Comparison of ENCODE assay signal across 8 cellular contexts in the genomic region with DNA sequence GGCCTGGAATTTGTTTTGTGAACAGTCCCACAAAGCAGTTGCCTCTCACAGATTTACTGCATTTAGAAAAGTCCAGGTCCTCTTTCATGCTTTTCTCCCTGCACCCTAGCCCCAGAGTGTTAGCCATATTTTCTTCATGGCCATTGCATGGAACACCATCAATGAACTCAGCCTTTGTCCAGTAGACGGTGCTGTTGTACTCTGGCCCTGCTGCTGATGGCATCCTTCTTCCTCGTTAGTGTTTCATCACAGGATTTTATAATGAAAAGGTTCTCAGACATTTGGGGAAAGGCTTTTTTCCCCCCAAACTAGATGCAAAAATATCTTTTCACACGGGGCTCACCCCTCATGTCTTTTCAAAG.
DNase-seq lines count a peak whose midpoint lies in the region; ATAC-seq and FAIRE-seq lines count a peak whose summit lies in the region.

No MANE protein-coding gene starts in this region.

- no peak overlapping the region for H3K4me3 ChIP-seq in small intestine (ENCODE audit: low read depth in 1 of 2, low read length in 2 of 2)

- no peaks in the 10 kb centered on the region for H3K9me3 ChIP-seq in small intestine (ENCODE audit: control insufficient read depth, low read depth)

- H3K27me3 ChIP-seq in small intestine (ENCODE audit: control insufficient read depth in 2 of 2, insufficient read depth in 2 of 2, low read length in 2 of 2) = no peaks in the 10 kb centered on the region

- no peaks in the 10 kb centered on the region for H3K4me1 ChIP-seq in small intestine (ENCODE audit: control insufficient read depth in 2 of 2, insufficient read depth in 1 of 2, low read depth in 1 of 2, low read length in 1 of 2)

- no peaks in the 10 kb centered on the region for H3K36me3 ChIP-seq in small intestine (ENCODE audit: control insufficient read depth in 2 of 2, insufficient read depth in 2 of 2, low read length in 2 of 2)

- peak; percentile 78 for ATAC-seq in GM18511 (IDR thresholded peaks at IDR 0.05; ENCODE audit: unreplicated experiment)
- ATAC-seq in HG03520 (IDR thresholded peaks at IDR 0.05; ENCODE audit: unreplicated experiment) = peak; percentile 73
- peak; percentile 59 for ATAC-seq in left ventricle myocardium superior

- H3K27ac ChIP-seq in small intestine (ENCODE audit: low read depth in 1 of 2, low read length in 1 of 2) = no peak overlapping the region

- intact Hi-C loops in left ventricle myocardium superior (cut with micrococcal nuclease) = no loop called here

- FAIRE-seq in small intestine (lab: Jason Lieb, UNC) = no peak

- peak; percentile 72 to 82 for DNase-seq in AML-193 (lab: John Stamatoyannopoulos, UW)
- DNase-seq in NCI-H748 treated with DMSO at 0.1 percent for 48 hours (lab: John Stamatoyannopoulos, UW) = peak; percentile 91
- DNase-seq in activated gamma-delta T cell treated with anti-CD3 and anti-CD28 coated beads, Interleukin-2, amount 50 U/mL, for 16 hours (ENCODE audit: low read depth) = peak; percentile 3
- DNase-seq in left ventricle myocardium superior = no peak
- peak; percentile 60 for DNase-seq in small intestine
- DNase-seq in occipital lobe (lab: John Stamatoyannopoulos, UW) = no peak

- 29 to 33% (median 31%) methylated on average over 3 of the region's 3 CpGs for WGBS in small intestine, 3 donors

Comparison
In these comparisons a context has a peak if more than half of its experiments do, and no peak if none do; other contexts are left out.
1. DNase-seq: peak in AML-193 (2 of 2), NCI-H748 treated with DMSO at 0.1 percent for 48 hours (single experiment), activated gamma-delta T cell treated with anti-CD3 and anti-CD28 coated beads, Interleukin-2, amount 50 U/mL, for 16 hours (single experiment) and small intestine (single experiment); none in left ventricle myocardium superior (single experiment) and occipital lobe (single experiment).
2. Peak in every context shown above with its lines, with median percentiles within 50 percentile points of each other: ATAC-seq.